Comparison of ENCODE assay signal across 22 cellular contexts in the genomic region with DNA sequence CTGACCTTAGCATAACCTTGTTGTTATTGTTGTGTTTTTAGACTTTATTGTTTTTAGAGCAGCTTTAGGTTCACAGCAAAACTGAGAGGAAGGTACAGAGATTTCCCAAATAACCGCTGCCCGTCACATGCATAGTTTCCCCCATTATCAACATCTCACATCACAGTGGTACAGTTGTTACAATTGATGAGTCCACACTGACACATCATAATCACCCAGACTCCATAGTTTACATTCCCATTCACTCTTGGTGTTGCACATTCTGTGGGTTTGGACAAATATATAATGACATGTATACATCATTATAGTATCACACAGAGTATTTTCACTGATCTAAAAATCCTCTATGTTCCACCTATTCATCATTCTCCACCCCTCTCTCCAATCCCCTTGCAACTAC.
"Had no signal": no experiment of that assay in that cellular context is flagged by ENCODE, and none has a peak within 500 bp of the region (broad histone marks: within the 10 kb centered on the region; RNA-seq: fewer than 3 reads in every experiment).

No MANE protein-coding gene starts in this region.

- H3K4me1 Mint-ChIP-seq: activated naive CD4-positive, alpha-beta T cell treated with anti-CD3 and anti-CD28 coated beads, Interleukin-2, amount 10 ng/mL, durations not matched to agents 7 days and 5 days; activated naive CD8-positive, alpha-beta T cell treated with anti-CD3 and anti-CD28 coated beads for 36 hours; T-cell had no signal

- DNase-seq: activated CD4-positive, alpha-beta T cell treated with anti-CD3 and anti-CD28 coated beads for 4 hours; activated CD8-positive, alpha-beta memory T cell treated with anti-CD3 and anti-CD28 coated beads, Interleukin-2, amount 50 U/mL, for 48 hours; activated CD8-positive, alpha-beta T cell treated with anti-CD3 and anti-CD28 coated beads, Interleukin-2, amount 10 ng/mL, durations not matched to agents 7 days and 5 days; activated gamma-delta T cell treated with Interleukin-2 at 50 U/mL for 16 hours; activated naive CD4-positive, alpha-beta T cell treated with anti-CD3 and anti-CD28 coated beads, Interleukin-2, amount 10 ng/mL, durations not matched to agents 7 days and 5 days; activated naive CD8-positive, alpha-beta T cell treated with anti-CD3 and anti-CD28 coated beads for 36 hours; activated T-cell treated with anti-CD3 and anti-CD28 coated beads, Interleukin-2, amount 50 U/mL, for 1 hour; caudate nucleus; KG1; NCI-H1048; NCI-H146; NCI-H187 treated with DMSO at 0.1 percent for 48 hours; NCI-H2081 treated with DMSO at 0.1 percent for 48 hours; NCI-H446; NCI-H524; PC-9; SIG-M5; T-cell; T-helper 2 cell; T1000; WERI-Rb-1 had no signal

- H3K4me3 Mint-ChIP-seq: activated CD8-positive, alpha-beta T cell treated with anti-CD3 and anti-CD28 coated beads, Interleukin-2, amount 10 ng/mL, durations not matched to agents 7 days and 5 days; activated naive CD4-positive, alpha-beta T cell treated with anti-CD3 and anti-CD28 coated beads, Interleukin-2, amount 10 ng/mL, durations not matched to agents 7 days and 5 days; activated naive CD8-positive, alpha-beta T cell treated with anti-CD3 and anti-CD28 coated beads for 36 hours; T-cell had no signal

- H2AFZ ChIP-seq: PC-9 had no signal

- H3K27ac ChIP-seq: PC-9, SK-N-MC had no signal

- H3K4me2 ChIP-seq: PC-9 had no signal

- H3K4me3 ChIP-seq: PC-9, SK-N-MC had no signal

- H3K27me3 Mint-ChIP-seq: activated naive CD4-positive, alpha-beta T cell treated with anti-CD3 and anti-CD28 coated beads, Interleukin-2, amount 10 ng/mL, durations not matched to agents 7 days and 5 days; activated naive CD8-positive, alpha-beta T cell treated with anti-CD3 and anti-CD28 coated beads for 36 hours; T-cell had no signal

- ATAC-seq: activated CD8-positive, alpha-beta T cell treated with anti-CD3 and anti-CD28 coated beads, Interleukin-2, amount 10 ng/mL, durations not matched to agents 7 days and 5 days; T-cell had no signal

- H3K27ac Mint-ChIP-seq: activated CD8-positive, alpha-beta T cell treated with anti-CD3 and anti-CD28 coated beads, Interleukin-2, amount 10 ng/mL, durations not matched to agents 7 days and 5 days; activated naive CD4-positive, alpha-beta T cell treated with anti-CD3 and anti-CD28 coated beads, Interleukin-2, amount 10 ng/mL, durations not matched to agents 7 days and 5 days; activated naive CD8-positive, alpha-beta T cell treated with anti-CD3 and anti-CD28 coated beads for 36 hours; T-cell had no signal
